In the genomic region with DNA sequence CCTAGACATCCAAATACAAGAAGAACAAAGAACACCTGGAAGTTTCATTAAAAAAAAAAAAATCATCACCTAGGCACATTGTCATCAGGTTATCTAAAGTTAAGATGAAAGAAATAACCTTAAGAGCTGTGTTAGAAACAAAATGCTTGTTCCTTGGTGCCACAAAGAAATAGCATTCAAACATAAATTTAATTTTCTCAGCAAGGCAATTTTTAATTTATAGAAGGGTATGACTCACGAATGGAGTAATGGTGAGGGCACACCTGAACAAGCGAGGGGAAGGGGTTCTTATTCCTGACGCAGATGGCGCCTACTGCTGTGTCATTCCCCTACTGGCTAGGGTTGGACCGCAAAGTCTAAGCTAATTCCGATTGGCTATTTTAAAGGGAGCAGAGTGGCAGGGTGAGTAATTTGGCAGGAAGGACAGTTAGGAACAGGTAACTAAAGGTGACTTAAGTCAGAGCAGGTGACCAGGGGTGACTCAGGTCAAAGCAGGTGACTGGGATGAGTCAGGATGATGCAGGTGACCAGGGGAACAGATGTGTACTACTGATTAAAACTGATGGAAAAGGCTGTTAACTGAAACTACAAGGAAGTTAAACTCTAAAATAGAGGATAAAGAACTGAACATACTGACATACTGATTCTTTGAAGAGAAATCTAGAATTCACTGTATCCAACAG, we compare ENCODE assay signal across 27 cellular contexts.
"Had no signal": no experiment of that assay in that cellular context is flagged by ENCODE, and none has a peak within 500 bp of the region (broad histone marks: within the 10 kb centered on the region; RNA-seq: fewer than 3 reads in every experiment).

No MANE protein-coding gene starts in this region.

- FAIRE-seq: astrocyte, colon, frontal cortex had no signal

- H3K4me1 ChIP-seq: esophagus muscularis mucosa had no signal

- H3K27ac ChIP-seq: esophagus muscularis mucosa had no signal

- H3K27me3 ChIP-seq: esophagus muscularis mucosa had no signal

- H3K36me3 ChIP-seq: esophagus muscularis mucosa had no signal

- DNase-seq: activated CD4-positive, alpha-beta memory T cell treated with anti-CD3 and anti-CD28 coated beads, Interleukin-2, amount 10 ng/mL, durations not matched to agents 7 days and 5 days; activated CD4-positive, alpha-beta T cell treated with anti-CD3 and anti-CD28 coated beads for 1 hour; activated CD4-positive, alpha-beta T cell treated with anti-CD3 and anti-CD28 coated beads for 4 hours; activated CD4-positive, alpha-beta T cell treated with anti-CD3 and anti-CD28 coated beads, Interleukin-2, amount 10 ng/mL, durations not matched to agents 7 days and 5 days; activated CD4-positive, alpha-beta T cell treated with anti-CD3 and anti-CD28 coated beads, Interleukin-2, amount 50 U/mL, for 4 hours; activated CD8-positive, alpha-beta memory T cell treated with anti-CD3 and anti-CD28 coated beads, Interleukin-2, amount 50 U/mL, for 48 hours; activated effector memory CD4-positive, alpha-beta T cell treated with Interleukin-2 at 50 U/mL for 16 hours; activated gamma-delta T cell treated with Interleukin-2 at 50 U/mL for 16 hours; activated naive CD4-positive, alpha-beta T cell treated with anti-CD3 and anti-CD28 coated beads, Interleukin-2, amount 50 U/mL, for 16 hours; activated naive CD4-positive, alpha-beta T cell treated with Interleukin-2 at 50 U/mL for 16 hours; activated T-cell treated with anti-CD3 and anti-CD28 coated beads for 4 hours; activated T-cell treated with anti-CD3 and anti-CD28 coated beads, Interleukin-2, amount 50 U/mL, for 24 hours; activated T-cell treated with anti-CD3 and anti-CD28 coated beads, Interleukin-2, amount 50 U/mL, for 72 hours; amniotic stem cell; anterior cingulate cortex; caudate nucleus; cortex of kidney; dermis blood vessel endothelial cell; effector CD4-positive, alpha-beta T cell; effector memory CD8-positive, alpha-beta T cell; erythroblast; head of caudate nucleus; T-helper 2 cell had no signal

- H3K4me3 ChIP-seq: esophagus muscularis mucosa had no signal

- ATAC-seq: activated T-cell treated with anti-CD3 and anti-CD28 coated beads, Interleukin-2, amount 50 U/mL, for 72 hours; effector memory CD8-positive, alpha-beta T cell had no signal
